Comparison of ENCODE assay signal across 2 cellular contexts in the genomic region with DNA sequence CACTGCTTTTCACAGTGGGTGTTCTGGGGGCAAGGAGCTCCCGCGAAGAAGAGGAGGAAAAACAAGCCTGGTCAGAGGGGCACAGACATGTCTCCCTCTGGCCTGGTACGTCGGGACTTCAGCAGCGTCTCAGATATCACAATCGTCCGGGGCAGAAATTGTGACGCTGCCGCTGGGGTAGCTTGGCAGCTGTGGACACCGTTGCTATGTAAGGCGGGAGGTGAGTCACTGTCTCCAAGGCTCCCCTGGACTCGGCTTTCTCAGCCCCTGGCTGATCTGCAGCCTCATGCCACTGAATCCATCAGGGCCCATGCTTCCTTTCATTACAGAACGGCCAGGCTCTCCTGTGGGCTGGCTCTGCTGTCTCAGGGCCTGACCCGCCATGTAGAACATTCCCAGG.
TF ChIP-seq lines count a peak whose summit lies in the region.

No MANE protein-coding gene starts in this region.

TF ChIP-seq in SK-N-SH treated with all-trans-retinoic acid at 6 μM for 48 hours, 23 proteins besides CTCF, POLR2A, EP300 and RAD21 (continued from another document):
- TF ChIP-seq CSRNP3 (CRISPR knock-in tag; IDR thresholded peaks at IDR 0.05) (no peak), ISL1 (CRISPR knock-in tag; IDR thresholded peaks at IDR 0.05) (no peak), RARB (CRISPR knock-in tag; IDR thresholded peaks at IDR 0.05) (no peak), TSHZ2 (CRISPR knock-in tag; IDR thresholded peaks at IDR 0.05) (no peak), BACH2 (CRISPR knock-in tag; IDR thresholded peaks at IDR 0.05; ENCODE audit: borderline replicate concordance) (no peak), ZNF8 (CRISPR knock-in tag; IDR thresholded peaks at IDR 0.05) (no peak), CSDC2 (CRISPR knock-in tag; IDR thresholded peaks at IDR 0.05) (no peak), ZNF565 (CRISPR knock-in tag; conservative IDR thresholded peaks at IDR 0.05; ENCODE audit: low read depth) (no peak), ZFP3 (CRISPR knock-in tag; IDR thresholded peaks at IDR 0.05) (no peak), ZNF70 (CRISPR knock-in tag; IDR thresholded peaks at IDR 0.05) (no peak), OSR1 (CRISPR knock-in tag; IDR thresholded peaks at IDR 0.05) (no peak)
- TF ChIP-seq, protein P1, sequence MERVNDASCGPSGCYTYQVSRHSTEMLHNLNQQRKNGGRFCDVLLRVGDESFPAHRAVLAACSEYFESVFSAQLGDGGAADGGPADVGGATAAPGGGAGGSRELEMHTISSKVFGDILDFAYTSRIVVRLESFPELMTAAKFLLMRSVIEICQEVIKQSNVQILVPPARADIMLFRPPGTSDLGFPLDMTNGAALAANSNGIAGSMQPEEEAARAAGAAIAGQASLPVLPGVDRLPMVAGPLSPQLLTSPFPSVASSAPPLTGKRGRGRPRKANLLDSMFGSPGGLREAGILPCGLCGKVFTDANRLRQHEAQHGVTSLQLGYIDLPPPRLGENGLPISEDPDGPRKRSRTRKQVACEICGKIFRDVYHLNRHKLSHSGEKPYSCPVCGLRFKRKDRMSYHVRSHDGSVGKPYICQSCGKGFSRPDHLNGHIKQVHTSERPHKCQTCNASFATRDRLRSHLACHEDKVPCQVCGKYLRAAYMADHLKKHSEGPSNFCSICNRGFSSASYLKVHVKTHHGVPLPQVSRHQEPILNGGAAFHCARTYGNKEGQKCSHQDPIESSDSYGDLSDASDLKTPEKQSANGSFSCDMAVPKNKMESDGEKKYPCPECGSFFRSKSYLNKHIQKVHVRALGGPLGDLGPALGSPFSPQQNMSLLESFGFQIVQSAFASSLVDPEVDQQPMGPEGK (CRISPR knock-in tag; IDR thresholded peaks at IDR 0.05; ENCODE audit: borderline replicate concordance), result no peak
- TF ChIP-seq, protein P2, sequence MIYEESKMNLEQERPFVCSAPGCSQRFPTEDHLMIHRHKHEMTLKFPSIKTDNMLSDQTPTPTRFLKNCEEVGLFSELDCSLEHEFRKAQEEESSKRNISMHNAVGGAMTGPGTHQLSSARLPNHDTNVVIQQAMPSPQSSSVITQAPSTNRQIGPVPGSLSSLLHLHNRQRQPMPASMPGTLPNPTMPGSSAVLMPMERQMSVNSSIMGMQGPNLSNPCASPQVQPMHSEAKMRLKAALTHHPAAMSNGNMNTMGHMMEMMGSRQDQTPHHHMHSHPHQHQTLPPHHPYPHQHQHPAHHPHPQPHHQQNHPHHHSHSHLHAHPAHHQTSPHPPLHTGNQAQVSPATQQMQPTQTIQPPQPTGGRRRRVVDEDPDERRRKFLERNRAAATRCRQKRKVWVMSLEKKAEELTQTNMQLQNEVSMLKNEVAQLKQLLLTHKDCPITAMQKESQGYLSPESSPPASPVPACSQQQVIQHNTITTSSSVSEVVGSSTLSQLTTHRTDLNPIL (CRISPR knock-in tag; IDR thresholded peaks at IDR 0.05; ENCODE audit: low read depth), result no peak
TF ChIP-seq in SK-N-SH treated with all-trans-retinoic acid at 6 μM for 48 hours: peak in this region for 0.

TF ChIP-seq in SK-N-SH, 30 proteins besides CTCF, POLR2A, EP300 and RAD21 (continued from another document):
- TF ChIP-seq, protein P3, sequence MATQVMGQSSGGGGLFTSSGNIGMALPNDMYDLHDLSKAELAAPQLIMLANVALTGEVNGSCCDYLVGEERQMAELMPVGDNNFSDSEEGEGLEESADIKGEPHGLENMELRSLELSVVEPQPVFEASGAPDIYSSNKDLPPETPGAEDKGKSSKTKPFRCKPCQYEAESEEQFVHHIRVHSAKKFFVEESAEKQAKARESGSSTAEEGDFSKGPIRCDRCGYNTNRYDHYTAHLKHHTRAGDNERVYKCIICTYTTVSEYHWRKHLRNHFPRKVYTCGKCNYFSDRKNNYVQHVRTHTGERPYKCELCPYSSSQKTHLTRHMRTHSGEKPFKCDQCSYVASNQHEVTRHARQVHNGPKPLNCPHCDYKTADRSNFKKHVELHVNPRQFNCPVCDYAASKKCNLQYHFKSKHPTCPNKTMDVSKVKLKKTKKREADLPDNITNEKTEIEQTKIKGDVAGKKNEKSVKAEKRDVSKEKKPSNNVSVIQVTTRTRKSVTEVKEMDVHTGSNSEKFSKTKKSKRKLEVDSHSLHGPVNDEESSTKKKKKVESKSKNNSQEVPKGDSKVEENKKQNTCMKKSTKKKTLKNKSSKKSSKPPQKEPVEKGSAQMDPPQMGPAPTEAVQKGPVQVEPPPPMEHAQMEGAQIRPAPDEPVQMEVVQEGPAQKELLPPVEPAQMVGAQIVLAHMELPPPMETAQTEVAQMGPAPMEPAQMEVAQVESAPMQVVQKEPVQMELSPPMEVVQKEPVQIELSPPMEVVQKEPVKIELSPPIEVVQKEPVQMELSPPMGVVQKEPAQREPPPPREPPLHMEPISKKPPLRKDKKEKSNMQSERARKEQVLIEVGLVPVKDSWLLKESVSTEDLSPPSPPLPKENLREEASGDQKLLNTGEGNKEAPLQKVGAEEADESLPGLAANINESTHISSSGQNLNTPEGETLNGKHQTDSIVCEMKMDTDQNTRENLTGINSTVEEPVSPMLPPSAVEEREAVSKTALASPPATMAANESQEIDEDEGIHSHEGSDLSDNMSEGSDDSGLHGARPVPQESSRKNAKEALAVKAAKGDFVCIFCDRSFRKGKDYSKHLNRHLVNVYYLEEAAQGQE (IDR thresholded peaks at IDR 0.05; ENCODE audit: low read depth, low read length), result no peak
- no peak for TF ChIP-seq NFIC (IDR thresholded peaks at IDR 0.05; ENCODE audit: borderline replicate concordance)
- TF ChIP-seq MXI1 (IDR thresholded peaks at IDR 0.05; ENCODE audit: low read depth, low read length), result no peak
- no peak for TF ChIP-seq TEAD4 (IDR thresholded peaks at IDR 0.05; ENCODE audit: borderline replicate concordance, insufficient read depth)
- TF ChIP-seq IRF3 (IDR thresholded peaks at IDR 0.05; ENCODE audit: low read depth, low read length), result no peak
- no peak for TF ChIP-seq FOXJ3 (CRISPR knock-in tag; IDR thresholded peaks at IDR 0.05)
